ENCODE assay signal across 19 cellular contexts in the genomic region with DNA sequence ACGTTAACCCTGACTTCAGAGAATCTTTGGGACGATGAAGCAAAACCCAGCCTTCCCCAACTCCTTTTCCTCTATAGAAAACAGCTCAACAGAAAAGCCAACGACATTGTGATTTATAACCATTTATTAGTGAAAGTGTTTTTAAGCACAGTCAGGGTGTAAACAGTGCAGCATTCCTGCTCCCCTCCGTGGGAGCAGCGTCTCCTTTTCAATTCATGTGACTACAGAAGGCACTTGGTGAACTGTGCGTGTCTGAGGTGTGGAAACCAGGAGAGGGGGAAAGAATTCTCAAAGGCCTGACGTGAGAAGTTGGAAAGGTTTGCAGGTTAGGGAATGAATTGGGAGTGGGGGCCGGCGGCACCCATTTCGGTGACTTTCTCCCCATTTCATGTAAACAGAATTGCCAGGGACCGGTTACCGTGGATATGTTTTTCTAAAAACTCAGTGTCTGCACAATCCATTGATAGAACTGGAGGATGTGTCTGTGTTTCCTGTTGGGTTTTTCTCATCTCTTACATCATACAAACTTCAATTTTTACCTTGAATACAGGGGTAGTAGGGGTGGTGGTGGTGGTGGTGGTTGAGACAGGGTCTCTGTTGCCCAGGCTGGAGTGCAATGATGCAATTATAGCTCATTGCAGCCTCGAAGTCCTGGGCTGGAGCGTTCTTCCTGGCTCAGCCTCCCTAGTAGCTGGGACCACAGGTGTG. TPM values are rescaled to one million over a fixed set of nuclear protein-coding genes. Genes with fewer than 3 reads are reported as not detected.
A peak's percentile ranks its signal among the peaks of the same experiment; 100 is the strongest.
DNase-seq lines count a peak whose midpoint lies in the region; ATAC-seq, FAIRE-seq and TF ChIP-seq lines count a peak whose summit lies in the region.
"Had no signal": no experiment of that assay in that cellular context is flagged by ENCODE, and none has a peak within 500 bp of the region (broad histone marks: within the 10 kb centered on the region; RNA-seq: fewer than 3 reads in every experiment).

No MANE protein-coding gene starts in this region.

- TF ChIP-seq RAD21 in K562 (CRISPR knock-in tag; conservative IDR thresholded peaks at IDR 0.05 in 1 of 2, IDR thresholded peaks at IDR 0.05 in 1 of 2) = no peak

- H4K20me1 ChIP-seq in K562 (replicated peaks; ENCODE audit: control insufficient read depth, insufficient read depth, low read length) = no peaks in the 10 kb centered on the region

- intact Hi-C loops in CD14-positive monocyte (cut with micrococcal nuclease) = loop anchor here (5.0 to 10.0 kb wide), 3 partner anchors 178 to 278 kb away; no protein-coding TSS in a partner anchor
- intact Hi-C loops in K562 (cut with micrococcal nuclease) = no loop called here

- H2BK5ac ChIP-seq in mesendoderm (ENCODE audit: low read length) = no peak overlapping the region

- H3K4ac ChIP-seq in mesendoderm (ENCODE audit: low read depth, low read length) = no peak overlapping the region

- H3K27ac Mint-ChIP-seq in CD14-positive monocyte = peak overlapping the region in 6 of 7 donors; percentile 13 to 73 (median 45)
- H3K27ac Mint-ChIP-seq in HFFc6 = peak overlapping the region; percentile 48
- H3K27ac Mint-ChIP-seq in naive thymus-derived CD8-positive, alpha-beta T cell = peak overlapping the region; percentile 72 to 92 (median 82)
- H3K27ac Mint-ChIP-seq: progenitor cell of endocrine pancreas had no signal

- H3K4me1 ChIP-seq in K562 (replicated peaks in 1 of 2; ENCODE audit: control insufficient read depth in 2 of 2, insufficient read depth in 2 of 2, low read length in 2 of 2) (peaks cover 0 to 2% of the 10 kb centered on the region in 2 experiments; a peak in 2 of 5 replicates), mesendoderm (ENCODE audit: control insufficient read depth, low read depth, low read length) (no peaks in the 10 kb centered on the region)

- CTCF ChIA-PET in K562 (lab: Yijun Ruan, JAX; ENCODE audit: low intra/inter-chr PET ratio) = no interaction called here

- no peak overlapping the region for H3K56ac ChIP-seq in mesendoderm (ENCODE audit: low read length)

- H3K36me3 ChIP-seq in K562 (ENCODE audit: control insufficient read depth, insufficient read depth, low read length) (peaks cover 51% of the 10 kb centered on the region; the same call in 2 of the 3 replicates), mesendoderm (ENCODE audit: control insufficient read depth, insufficient read depth, low read length) (peaks cover 3% of the 10 kb centered on the region)

- H3K4me1 Mint-ChIP-seq in CD14-positive monocyte = peaks cover 2% of the 10 kb centered on the region
- H3K4me1 Mint-ChIP-seq in HFFc6 (ENCODE audit: low read depth) = peaks cover 22% of the 10 kb centered on the region
- H3K4me1 Mint-ChIP-seq in naive thymus-derived CD8-positive, alpha-beta T cell = peaks cover 2 to 23% (median 19%) of the 10 kb centered on the region in 4 donors

- H2BK120ac ChIP-seq in mesendoderm (ENCODE audit: low read depth, low read length) = no peak overlapping the region

- ATAC-seq in K562 (no peak), HG02840 (IDR thresholded peaks at IDR 0.05; ENCODE audit: low FRiP score, unreplicated experiment) (no peak)
- peak in 1 of 2 donors; percentile 57 for ATAC-seq in naive thymus-derived CD8-positive, alpha-beta T cell
- ATAC-seq: lower lobe of right lung had no signal

- H3K27ac ChIP-seq in K562 (ENCODE audit: extremely low read depth, low read depth, low read length) (no peak overlapping the region; the same call in 2 of the 3 replicates), mesendoderm (ENCODE audit: low read depth, low read length) (no peak overlapping the region)
- H3K27ac ChIP-seq: C4-2B, KMS-11, lower lobe of right lung had no signal

- peaks cover 0 to 3% (median 2%) of the 10 kb centered on the region in 3 donors for H3K27me3 Mint-ChIP-seq in CD14-positive monocyte (ENCODE audit: low read depth in 3 of 3)
- H3K27me3 Mint-ChIP-seq in HFFc6 (ENCODE audit: insufficient read depth) = no peaks in the 10 kb centered on the region; the same call in 1 of the 2 replicates
- H3K27me3 Mint-ChIP-seq in naive thymus-derived CD8-positive, alpha-beta T cell = no peaks in the 10 kb centered on the region
- H3K27me3 Mint-ChIP-seq: progenitor cell of endocrine pancreas had no signal

- in situ Hi-C loops in K562 (cut with MboI) = loop anchor here (10.0 kb wide), 1 partner anchor 278 kb away; no protein-coding TSS in a partner anchor

- H2AFZ ChIP-seq in K562 (ENCODE audit: low read depth, low read length) = no peak overlapping the region

- H3K79me2 ChIP-seq in K562 (ENCODE audit: control insufficient read depth, insufficient read depth, low read length) = no peaks in the 10 kb centered on the region
- no peaks in the 10 kb centered on the region for H3K79me2 ChIP-seq in mesendoderm (ENCODE audit: control insufficient read depth, insufficient read depth, low read length)

- POLR2A ChIA-PET in K562 (lab: Yijun Ruan, JAX) = interaction anchor here (0.8 to 1.0 kb wide), 3 partner anchors 12 to 51 kb away, joined by 3 to 4 read pairs (median 3); no protein-coding TSS in a partner anchor
- POLR2A ChIA-PET in naive thymus-derived CD8-positive, alpha-beta T cell (lab: Charles Lee) = no interaction called here

- H3K79me1 ChIP-seq in mesendoderm (ENCODE audit: low read length) = no peaks in the 10 kb centered on the region

- no peak for FAIRE-seq in K562 (lab: Jason Lieb, UNC)
- FAIRE-seq: G401.6, GM19239 had no signal

- H3K9me1 ChIP-seq in K562 (ENCODE audit: control insufficient read depth, insufficient read depth, low read length) = no peaks in the 10 kb centered on the region

- H3K4me3 ChIP-seq in K562 = no peak overlapping the region
- no peak overlapping the region for H3K4me3 ChIP-seq in mesendoderm (ENCODE audit: low read length)
- H3K4me3 ChIP-seq: lower lobe of right lung had no signal

- BruUV-seq in K562 (replicated peaks; lab: Mats Ljungman, UMichigan) = no TSS peak

- H3K18ac ChIP-seq in mesendoderm (ENCODE audit: low read length) = no peak overlapping the region

- H2BK15ac ChIP-seq in mesendoderm (replicated peaks; ENCODE audit: low read depth) = no peak overlapping the region

- 83% methylated on average over 14 of the region's 14 CpGs for WGBS in K562 (ENCODE audit: insufficient coverage, low coverage, missing lambda C conversion rate)
- no CpG with 5 or more reads among the region's 14 CpGs for WGBS in mesendoderm (ENCODE audit: extremely low coverage, insufficient coverage, low lambda C conversion rate)

- DNase-seq in CD14-positive monocyte (ENCODE audit: low spot score) (no peak), HFFc6 (no peak), K562 (ENCODE audit: extremely low read depth in 1 of 4, low spot score in 3 of 4) (no peak), NCI-H345 (lab: John Stamatoyannopoulos, UW) (no peak), mesendoderm (no peak), germinal center (ENCODE audit: low spot score) (no peak)
- peak in 2 of 10 donors; percentile 4 to 15 for DNase-seq in naive thymus-derived CD8-positive, alpha-beta T cell
- DNase-seq: cortex of kidney; lower lobe of right lung; NCI-H1436 treated with DMSO at 0.1 percent for 48 hours; NCI-H510A; stimulated activated CD8-positive, alpha-beta memory T cell treated with anti-CD3 and anti-CD28 coated beads, Interleukin-4, amount 100 ng/mL, for 48 hours; T-helper 2 cell had no signal

- H3K4me2 ChIP-seq in K562 (ENCODE audit: insufficient read depth, low read length) = no peak overlapping the region
- H3K4me2 ChIP-seq in mesendoderm (ENCODE audit: low read length) = no peak overlapping the region
- H3K4me2 ChIP-seq: KMS-11 had no signal

- no peak overlapping the region for H4K5ac ChIP-seq in mesendoderm (ENCODE audit: low read length)

- H2AK5ac ChIP-seq in mesendoderm (ENCODE audit: low read length) = no peak overlapping the region

- TF ChIP-seq CTCF in CD14-positive monocyte (IDR thresholded peaks at IDR 0.05) = no peak
- TF ChIP-seq CTCF in HFFc6 (IDR thresholded peaks at IDR 0.05) = no peak
- TF ChIP-seq CTCF in K562 (IDR thresholded peaks at IDR 0.05 in 2 of 3, conservative IDR thresholded peaks at IDR 0.05 in 1 of 3; ENCODE audit: insufficient read depth in 2 of 3, low read depth in 1 of 3, low read length in 3 of 3) = no peak

- H3K9me3 Mint-ChIP-seq in CD14-positive monocyte = no peaks in the 10 kb centered on the region
- no peaks in the 10 kb centered on the region for H3K9me3 Mint-ChIP-seq in HFFc6
- no peaks in the 10 kb centered on the region for H3K9me3 Mint-ChIP-seq in naive thymus-derived CD8-positive, alpha-beta T cell

- H3K4me3 Mint-ChIP-seq in CD14-positive monocyte = no peak overlapping the region
- no peak overlapping the region for H3K4me3 Mint-ChIP-seq in HFFc6
- H3K4me3 Mint-ChIP-seq in naive thymus-derived CD8-positive, alpha-beta T cell = no peak overlapping the region

- no peaks in the 10 kb centered on the region for H3K9me3 ChIP-seq in K562 (replicated peaks; ENCODE audit: control insufficient read depth, insufficient read depth, low read depth, low read length)
- H3K9me3 ChIP-seq: lower lobe of right lung had no signal

- H3K36me3 Mint-ChIP-seq in CD14-positive monocyte (peaks cover 66 to 95% of the 10 kb centered on the region in 2 donors), HFFc6 (ENCODE audit: low read depth) (peaks cover 15% of the 10 kb centered on the region; the same call in 1 of the 2 replicates)
- peaks cover 0 to 68% (median 12%) of the 10 kb centered on the region in 3 donors for H3K36me3 Mint-ChIP-seq in naive thymus-derived CD8-positive, alpha-beta T cell

- H3K27me3 ChIP-seq in K562 (ENCODE audit: control insufficient read depth in 2 of 2, insufficient read depth in 2 of 2, low read length in 2 of 2) = no peaks in the 10 kb centered on the region
- no peaks in the 10 kb centered on the region for H3K27me3 ChIP-seq in mesendoderm (ENCODE audit: insufficient read depth, low read length, poor library complexity)

- H3K23ac ChIP-seq in mesendoderm (ENCODE audit: low read length) = no peak overlapping the region

- no peak for TF ChIP-seq EP300 in K562 (IDR thresholded peaks at IDR 0.05; ENCODE audit: low read length)

- no peak overlapping the region for H4K8ac ChIP-seq in mesendoderm (ENCODE audit: low read depth, low read length)

- TF ChIP-seq POLR2A in K562 (conservative IDR thresholded peaks at IDR 0.05) = no peak

- H3K9ac ChIP-seq in K562 (ENCODE audit: insufficient read depth in 1 of 2, low read depth in 2 of 2, low read length in 2 of 2) (no peak overlapping the region), mesendoderm (ENCODE audit: low read length) (no peak overlapping the region)
- H3K9ac ChIP-seq: KMS-11 had no signal

RNA-seq across cellular contexts. Expression of a gene that starts 53.1 kb away (rescaled TPM):
- polyA plus RNA-seq in CD14-positive monocyte = 10 to 100 TPM; 26.0 to 28.0 TPM
- total RNA-seq in HFFc6 (2021; fragmentation: NEBNext Ultra II Directional; extraction: Animal tissue kit (Norgen Biotek cat#: 25700)) = 10 to 100 TPM; 40.6 to 61.0 (median 58.2) TPM
- 97.1 and 106 TPM in 2 replicates for total RNA-seq in K562 (2011; cell fraction: chromatin; rRNA removed; ENCODE audit: low replicate concordance)
- 52.9 and 59.7 TPM in 2 replicates for total RNA-seq in K562 (2011; cell fraction: nucleolus; rRNA removed)
- 67.1 and 73.9 TPM in 2 replicates for total RNA-seq in K562 (2011; cell fraction: nucleoplasm; rRNA removed)
- 27.5 and 28.2 TPM in 2 replicates for total RNA-seq in K562 (2014; rRNA removed)
- total RNA-seq in K562 (2014; rRNA removed; fragmentation: Illumina TruSeq; extraction: Trizol) = 34.7 and 43.9 TPM in 2 replicates
- total RNA-seq in K562 (2015; rRNA removed; fragmentation: Illumina TruSeq; extraction: Trizol) = 29.0 and 30.0 TPM in 2 replicates
- total RNA-seq in K562 (2021) = 48.2 and 59.9 TPM in 2 replicates
- polyA plus RNA-seq in K562 (2011; rRNA removed) = 21.7 and 24.8 TPM in 2 replicates
- 24.6 and 27.8 TPM in 2 replicates for polyA plus RNA-seq in K562 (2011; cell fraction: cytosol; rRNA removed)
- polyA plus RNA-seq in K562 (2011; cell fraction: nucleus; rRNA removed) = 18.8 and 22.8 TPM in 2 replicates
- polyA plus RNA-seq in K562 (2012) = 30.4 and 37.2 TPM in 2 replicates
- polyA plus RNA-seq in K562 (2014; fragmentation: Illumina TruSeq; extraction: Trizol) = 39.2 and 40.4 TPM in 2 replicates
- 1 to 10 TPM; 3.1 to 3.6 TPM for polyA plus RNA-seq in K562 (2014; fragmentation: Nextera tagmentation; extraction: Ambion mirVana)
- 31.0 and 32.2 TPM in 2 replicates for polyA plus RNA-seq in K562 (2014; rRNA removed)
- polyA minus RNA-seq in K562 (2011; rRNA and poly(A)+ RNA removed) = 31.2 and 32.1 TPM in 2 replicates
- polyA minus RNA-seq in K562 (2011; cell fraction: cytosol; rRNA and poly(A)+ RNA removed) = 27.2 and 29.6 TPM in 2 replicates
- 15.2 and 21.0 TPM in 2 replicates for polyA minus RNA-seq in K562 (2011; cell fraction: nucleus; rRNA and poly(A)+ RNA removed)
- 100 to 1,000 TPM; 128 to 138 TPM for total RNA-seq in naive thymus-derived CD8-positive, alpha-beta T cell
- 10 to 100 TPM; 23.5 to 59.1 (median 42.3) TPM for polyA plus RNA-seq in naive thymus-derived CD8-positive, alpha-beta T cell
- polyA plus RNA-seq in mesendoderm (2013, experiment 1 of 2) = 20.0 TPM
- polyA plus RNA-seq in mesendoderm (2013, experiment 2 of 2) = 21.4 TPM
